Comparison of ENCODE assay signal across 21 cellular contexts in genomic region chr18:2256577-2256976, GRCh38.
"Had no signal": no experiment of that assay in that cellular context is flagged by ENCODE, and none has a peak within 500 bp of the region (broad histone marks: within the 10 kb centered on the region; RNA-seq: fewer than 3 reads in every experiment).

No MANE protein-coding gene starts in this region.

- H3K9me3 ChIP-seq: tibial artery had no signal

- H3K4me3 ChIP-seq: esophagus muscularis mucosa, heart right ventricle, neural progenitor cell, psoas muscle, smooth muscle cell, stomach, suprapubic skin, tibial artery had no signal

- H3K27ac ChIP-seq: esophagus muscularis mucosa, heart right ventricle, neural progenitor cell, parathyroid adenoma, psoas muscle, stomach, suprapubic skin, tibial artery had no signal

- H3K4me1 ChIP-seq: esophagus muscularis mucosa, heart right ventricle, neural progenitor cell, parathyroid adenoma, psoas muscle, suprapubic skin, tibial artery had no signal

- H3K36me3 ChIP-seq: esophagus muscularis mucosa, heart right ventricle, neural progenitor cell, stomach, suprapubic skin, tibial artery had no signal

- DNase-seq: activated CD4-positive, alpha-beta T cell treated with anti-CD3 and anti-CD28 coated beads for 1 hour; activated CD8-positive, alpha-beta memory T cell treated with anti-CD3 and anti-CD28 coated beads, Interleukin-2, amount 10 ng/mL, durations not matched to agents 7 days and 5 days; activated CD8-positive, alpha-beta T cell treated with anti-CD3 and anti-CD28 coated beads, Interleukin-2, amount 10 ng/mL, durations not matched to agents 7 days and 5 days; activated T-cell treated with anti-CD3 and anti-CD28 coated beads, Interleukin-2, amount 50 U/mL, for 48 hours; foreskin melanocyte; heart right ventricle; naive thymus-derived CD8-positive, alpha-beta T cell; occipital lobe; psoas muscle; stimulated activated CD4-positive, alpha-beta T cell treated with anti-CD3 and anti-CD28 coated beads, Interleukin-1b, Interleukin-23, amount 100 ng/mL, for 48 hours; stimulated activated CD4-positive, alpha-beta T cell treated with anti-CD3 and anti-CD28 coated beads, Interleukin-4, amount 100 ng/mL, for 4 hours; stimulated activated CD8-positive, alpha-beta memory T cell treated with anti-CD3 and anti-CD28 coated beads, Interleukin-4, amount 100 ng/mL, for 48 hours; stimulated activated naive B cell treated with anti-CD40 and anti-IgM and Interleukin-4, amounts not matched to agents 10 μg/mL and 1 μg/mL and 100 μg/mL, for 72 hours; stomach; tibial artery had no signal

- H3K27me3 ChIP-seq: esophagus muscularis mucosa, heart right ventricle, neural progenitor cell, stomach, suprapubic skin, tibial artery had no signal

- ATAC-seq: activated CD8-positive, alpha-beta memory T cell treated with anti-CD3 and anti-CD28 coated beads, Interleukin-2, amount 10 ng/mL, durations not matched to agents 7 days and 5 days; activated CD8-positive, alpha-beta T cell treated with anti-CD3 and anti-CD28 coated beads, Interleukin-2, amount 10 ng/mL, durations not matched to agents 7 days and 5 days; heart right ventricle; naive thymus-derived CD8-positive, alpha-beta T cell; psoas muscle; stimulated activated naive B cell treated with anti-CD40 and anti-IgM and Interleukin-4, amounts not matched to agents 10 μg/mL and 1 μg/mL and 100 μg/mL, for 72 hours; WTC11 had no signal
